In the genomic region with DNA sequence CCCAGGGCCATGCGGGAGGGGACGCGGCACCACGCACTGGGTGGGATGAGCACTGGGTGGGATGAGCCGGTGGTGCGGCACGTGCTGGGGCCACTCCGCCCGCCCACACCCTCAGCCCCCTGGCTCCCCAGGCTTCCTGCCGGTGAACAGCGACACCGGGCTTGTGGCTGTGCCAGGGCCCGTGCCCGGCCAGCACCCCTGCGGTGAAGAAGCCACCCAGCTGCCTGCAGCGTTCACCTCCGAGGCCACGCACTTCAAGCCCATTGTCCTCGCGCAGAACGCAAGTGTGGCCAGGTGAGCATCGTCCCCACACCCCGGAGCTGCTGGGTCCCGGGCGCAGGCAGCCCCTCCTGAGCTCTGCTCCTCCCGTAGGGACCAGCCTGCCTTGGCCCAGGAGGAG, we compare ENCODE assay signal across 34 cellular contexts. TPM values are rescaled to one million over a fixed set of nuclear protein-coding genes. Genes with fewer than 3 reads are reported as not detected.
"Had no signal": no experiment of that assay in that cellular context is flagged by ENCODE, and none has a peak within 500 bp of the region (broad histone marks: within the 10 kb centered on the region; RNA-seq: fewer than 3 reads in every experiment).

No MANE protein-coding gene starts in this region.

- H3K27ac Mint-ChIP-seq: activated B cell treated with CpG ODN at 0.5 μM for 24 hours; activated CD8-positive, alpha-beta T cell treated with anti-CD3 and anti-CD28 coated beads for 36 hours; activated naive CD8-positive, alpha-beta T cell; activated T-helper 17 cell treated with anti-CD3 and anti-CD28 coated beads, Interleukin-2, amount 50 U/mL, for 72 hours; effector memory CD8-positive, alpha-beta T cell; T-cell; T-helper 1 cell treated with Interleukin-12 subunit alpha and Interleukin-12 subunit beta and Interleukin-4 antibody, amounts not matched to agents 30 μg/mL and 1 μg/mL, for 36 hours; T-helper 2 cell treated with Interferon-gamma antibody and Interleukin-4, amounts not matched to agents 5 μg/mL and 100 μg/mL, for 36 hours had no signal

- H3K36me3 Mint-ChIP-seq: activated naive CD8-positive, alpha-beta T cell; T-cell had no signal

- H3K9me3 Mint-ChIP-seq: activated T-helper 17 cell treated with anti-CD3 and anti-CD28 coated beads, Interleukin-2, amount 50 U/mL, for 72 hours; effector memory CD8-positive, alpha-beta T cell; T-helper 1 cell treated with Interleukin-12 subunit alpha and Interleukin-12 subunit beta and Interleukin-4 antibody, amounts not matched to agents 30 μg/mL and 1 μg/mL, for 36 hours; T-helper 2 cell treated with Interferon-gamma antibody and Interleukin-4, amounts not matched to agents 5 μg/mL and 100 μg/mL, for 36 hours had no signal

- H3K9me3 ChIP-seq: colonic mucosa, gastrocnemius medialis had no signal

- H3K4me1 Mint-ChIP-seq: activated B cell treated with CpG ODN at 0.5 μM for 24 hours; activated T-helper 17 cell treated with anti-CD3 and anti-CD28 coated beads, Interleukin-2, amount 50 U/mL, for 72 hours; T-cell had no signal

- H3K27me3 ChIP-seq: brain microvascular endothelial cell, colonic mucosa, dorsolateral prefrontal cortex, foreskin keratinocyte had no signal

- H3K4me3 Mint-ChIP-seq: activated B cell treated with CpG ODN at 0.5 μM for 24 hours; activated CD8-positive, alpha-beta T cell treated with anti-CD3 and anti-CD28 coated beads for 36 hours; activated naive CD8-positive, alpha-beta T cell; activated T-cell treated with anti-CD3 and anti-CD28 coated beads, Interleukin-2, amount 50 U/mL, for 4 hours; activated T-helper 17 cell treated with anti-CD3 and anti-CD28 coated beads, Interleukin-2, amount 50 U/mL, for 72 hours; effector memory CD8-positive, alpha-beta T cell; T-cell; T-helper 1 cell treated with Interleukin-12 subunit alpha and Interleukin-12 subunit beta and Interleukin-4 antibody, amounts not matched to agents 30 μg/mL and 1 μg/mL, for 36 hours; T-helper 2 cell treated with Interferon-gamma antibody and Interleukin-4, amounts not matched to agents 5 μg/mL and 100 μg/mL, for 36 hours had no signal

- FAIRE-seq: astrocyte, bronchial epithelial cell had no signal

- ATAC-seq: activated CD4-positive, CD25-positive, alpha-beta regulatory T cell treated with anti-CD3 and anti-CD28 coated beads, Interleukin-2, amount 50 U/mL, for 24 hours; activated CD8-positive, alpha-beta T cell treated with anti-CD3 and anti-CD28 coated beads for 36 hours; activated T-cell treated with anti-CD3 and anti-CD28 coated beads, Interleukin-2, amount 50 U/mL, for 4 hours; activated T-helper 17 cell treated with anti-CD3 and anti-CD28 coated beads, Interleukin-2, amount 50 U/mL, for 72 hours; effector memory CD8-positive, alpha-beta T cell; foreskin keratinocyte; gastrocnemius medialis; T-cell had no signal

- DNase-seq: activated B cell treated with CpG ODN at 0.5 μM for 24 hours; activated CD4-positive, alpha-beta T cell treated with anti-CD3 and anti-CD28 coated beads for 48 hours; activated CD4-positive, alpha-beta T cell treated with anti-CD3 and anti-CD28 coated beads, Interleukin-2, amount 50 U/mL, for 1 hour; activated CD4-positive, alpha-beta T cell treated with anti-CD3 and anti-CD28 coated beads, Interleukin-2, amount 50 U/mL, for 48 hours; activated CD8-positive, alpha-beta memory T cell treated with anti-CD3 and anti-CD28 coated beads for 24 hours; activated CD8-positive, alpha-beta T cell treated with anti-CD3 and anti-CD28 coated beads for 36 hours; activated effector memory CD4-positive, alpha-beta T cell treated with Interleukin-2 at 50 U/mL for 16 hours; activated gamma-delta T cell treated with Interleukin-2 at 50 U/mL for 16 hours; activated naive CD4-positive, alpha-beta T cell treated with anti-CD3 and anti-CD28 coated beads, Interleukin-2, amount 50 U/mL, for 16 hours; activated naive CD4-positive, alpha-beta T cell treated with Interleukin-2 at 50 U/mL for 16 hours; activated T-cell treated with anti-CD3 and anti-CD28 coated beads, Interleukin-2, amount 50 U/mL, for 4 hours; amniotic stem cell; anterior cingulate cortex; brain microvascular endothelial cell; colonic mucosa; dorsolateral prefrontal cortex; effector CD4-positive, alpha-beta T cell; effector memory CD8-positive, alpha-beta T cell; erythroblast; foreskin keratinocyte; gastrocnemius medialis; SW 1271; T-cell; T1000; WERI-Rb-1 had no signal

- H3K27me3 Mint-ChIP-seq: activated naive CD8-positive, alpha-beta T cell; activated T-helper 17 cell treated with anti-CD3 and anti-CD28 coated beads, Interleukin-2, amount 50 U/mL, for 72 hours had no signal

- H3K4me3 ChIP-seq: colonic mucosa, dorsolateral prefrontal cortex, esophagus muscularis mucosa, gastrocnemius medialis had no signal

- H3K4me1 ChIP-seq: colonic mucosa, esophagus muscularis mucosa, foreskin keratinocyte, gastrocnemius medialis had no signal

- H3K36me3 ChIP-seq: brain microvascular endothelial cell, colonic mucosa, esophagus muscularis mucosa, gastrocnemius medialis, WERI-Rb-1 had no signal

- H3K27ac ChIP-seq: brain microvascular endothelial cell, colonic mucosa, dorsolateral prefrontal cortex, esophagus muscularis mucosa, foreskin keratinocyte, gastrocnemius medialis, WERI-Rb-1 had no signal

RNA-seq across cellular contexts. Expression of a gene that starts 31.8 kb away (rescaled TPM):
- total RNA-seq: activated B cell treated with CpG ODN at 0.5 μM for 24 hours; activated CD8-positive, alpha-beta T cell treated with anti-CD3 and anti-CD28 coated beads for 36 hours; activated T-helper 17 cell treated with anti-CD3 and anti-CD28 coated beads, Interleukin-2, amount 50 U/mL, for 72 hours; bronchial epithelial cell; colonic mucosa; esophagus muscularis mucosa; foreskin keratinocyte; gastrocnemius medialis had no signal
- polyA plus RNA-seq: adipose tissue, foreskin keratinocyte had no signal

RNA-seq across cellular contexts. Expression of a gene that starts 38.2 kb away (rescaled TPM):
- total RNA-seq: activated CD8-positive, alpha-beta T cell treated with anti-CD3 and anti-CD28 coated beads for 36 hours had no signal

RNA-seq across cellular contexts. Expression of a gene that starts 39.4 kb away (rescaled TPM):
- total RNA-seq: activated T-cell treated with anti-CD3 and anti-CD28 coated beads, Interleukin-2, amount 50 U/mL, for 4 hours; bronchial epithelial cell; foreskin keratinocyte had no signal
- polyA plus RNA-seq: foreskin keratinocyte had no signal
